In genomic region chr14:23296012-23296777, GRCh38 we compare ENCODE assay signal across 1 cellular context.
TF ChIP-seq lines count a peak whose summit lies in the region.

No MANE protein-coding gene starts in this region.

TF ChIP-seq in HepG2, 621 proteins besides CTCF, POLR2A, EP300 and RAD21:
- TF ChIP-seq ZNF33A (CRISPR knock-in tag; IDR thresholded peaks at IDR 0.05; ENCODE audit: borderline replicate concordance) (0 out of 2 replicates have a peak, but pooled peaks have one; percentile 12), RELA (CRISPR knock-in tag; IDR thresholded peaks at IDR 0.05) (no peak), SIN3A (IDR thresholded peaks at IDR 0.05; ENCODE audit: borderline replicate concordance, low read depth, low read length) (no peak), POLR2AphosphoS5 (IDR thresholded peaks at IDR 0.05; ENCODE audit: low read depth, low read length) (0 out of 2 replicates have a peak, but pooled peaks have one; percentile 20), STAG1 (CRISPR knock-in tag; IDR thresholded peaks at IDR 0.05) (no peak), ZNF777 (CRISPR knock-in tag; IDR thresholded peaks at IDR 0.05) (no peak), MXD4 (CRISPR knock-in tag; IDR thresholded peaks at IDR 0.05) (no peak), ZNF143 (CRISPR knock-in tag; IDR thresholded peaks at IDR 0.05) (no peak), ZNF749 (CRISPR knock-in tag; IDR thresholded peaks at IDR 0.05; ENCODE audit: borderline replicate concordance) (peak; percentile 61; the same call in 1 of the 2 replicates), DBP (CRISPR knock-in tag; IDR thresholded peaks at IDR 0.05; ENCODE audit: not compliant biosample characterization) (no peak), ZNF761 (CRISPR knock-in tag; conservative IDR thresholded peaks at IDR 0.05) (no peak), ZNF136 (CRISPR knock-in tag; IDR thresholded peaks at IDR 0.05; ENCODE audit: low read depth) (no peak), ZNF879 (CRISPR knock-in tag; IDR thresholded peaks at IDR 0.05) (no peak), HCFC1 (IDR thresholded peaks at IDR 0.05; ENCODE audit: low read depth, low read length) (no peak), JARID2 (CRISPR knock-in tag; IDR thresholded peaks at IDR 0.05; ENCODE audit: insufficient replicate concordance) (no peak), CSRNP1 (CRISPR knock-in tag; IDR thresholded peaks at IDR 0.05) (no peak), PHF8 (CRISPR knock-in tag; IDR thresholded peaks at IDR 0.05) (no peak), ZBTB8A (CRISPR knock-in tag; IDR thresholded peaks at IDR 0.05; ENCODE audit: borderline replicate concordance, low read depth) (no peak), NR2C2 (CRISPR knock-in tag; IDR thresholded peaks at IDR 0.05; ENCODE audit: borderline replicate concordance) (no peak), ZNF790 (CRISPR knock-in tag; IDR thresholded peaks at IDR 0.05; ENCODE audit: borderline replicate concordance) (no peak), SMARCC2 (IDR thresholded peaks at IDR 0.05) (no peak), FOXC1 (CRISPR knock-in tag; IDR thresholded peaks at IDR 0.05; ENCODE audit: borderline replicate concordance) (0 out of 2 replicates have a peak, but pooled peaks have one; percentile 49), CREM (IDR thresholded peaks at IDR 0.05) (no peak), CREM (CRISPR knock-in tag; IDR thresholded peaks at IDR 0.05) (no peak)
- TF ChIP-seq, protein P1, sequence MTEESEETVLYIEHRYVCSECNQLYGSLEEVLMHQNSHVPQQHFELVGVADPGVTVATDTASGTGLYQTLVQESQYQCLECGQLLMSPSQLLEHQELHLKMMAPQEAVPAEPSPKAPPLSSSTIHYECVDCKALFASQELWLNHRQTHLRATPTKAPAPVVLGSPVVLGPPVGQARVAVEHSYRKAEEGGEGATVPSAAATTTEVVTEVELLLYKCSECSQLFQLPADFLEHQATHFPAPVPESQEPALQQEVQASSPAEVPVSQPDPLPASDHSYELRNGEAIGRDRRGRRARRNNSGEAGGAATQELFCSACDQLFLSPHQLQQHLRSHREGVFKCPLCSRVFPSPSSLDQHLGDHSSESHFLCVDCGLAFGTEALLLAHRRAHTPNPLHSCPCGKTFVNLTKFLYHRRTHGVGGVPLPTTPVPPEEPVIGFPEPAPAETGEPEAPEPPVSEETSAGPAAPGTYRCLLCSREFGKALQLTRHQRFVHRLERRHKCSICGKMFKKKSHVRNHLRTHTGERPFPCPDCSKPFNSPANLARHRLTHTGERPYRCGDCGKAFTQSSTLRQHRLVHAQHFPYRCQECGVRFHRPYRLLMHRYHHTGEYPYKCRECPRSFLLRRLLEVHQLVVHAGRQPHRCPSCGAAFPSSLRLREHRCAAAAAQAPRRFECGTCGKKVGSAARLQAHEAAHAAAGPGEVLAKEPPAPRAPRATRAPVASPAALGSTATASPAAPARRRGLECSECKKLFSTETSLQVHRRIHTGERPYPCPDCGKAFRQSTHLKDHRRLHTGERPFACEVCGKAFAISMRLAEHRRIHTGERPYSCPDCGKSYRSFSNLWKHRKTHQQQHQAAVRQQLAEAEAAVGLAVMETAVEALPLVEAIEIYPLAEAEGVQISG (CRISPR knock-in tag; IDR thresholded peaks at IDR 0.05), result 0 out of 2 replicates have a peak, but pooled peaks have one; percentile 17
- TF ChIP-seq, protein P2, sequence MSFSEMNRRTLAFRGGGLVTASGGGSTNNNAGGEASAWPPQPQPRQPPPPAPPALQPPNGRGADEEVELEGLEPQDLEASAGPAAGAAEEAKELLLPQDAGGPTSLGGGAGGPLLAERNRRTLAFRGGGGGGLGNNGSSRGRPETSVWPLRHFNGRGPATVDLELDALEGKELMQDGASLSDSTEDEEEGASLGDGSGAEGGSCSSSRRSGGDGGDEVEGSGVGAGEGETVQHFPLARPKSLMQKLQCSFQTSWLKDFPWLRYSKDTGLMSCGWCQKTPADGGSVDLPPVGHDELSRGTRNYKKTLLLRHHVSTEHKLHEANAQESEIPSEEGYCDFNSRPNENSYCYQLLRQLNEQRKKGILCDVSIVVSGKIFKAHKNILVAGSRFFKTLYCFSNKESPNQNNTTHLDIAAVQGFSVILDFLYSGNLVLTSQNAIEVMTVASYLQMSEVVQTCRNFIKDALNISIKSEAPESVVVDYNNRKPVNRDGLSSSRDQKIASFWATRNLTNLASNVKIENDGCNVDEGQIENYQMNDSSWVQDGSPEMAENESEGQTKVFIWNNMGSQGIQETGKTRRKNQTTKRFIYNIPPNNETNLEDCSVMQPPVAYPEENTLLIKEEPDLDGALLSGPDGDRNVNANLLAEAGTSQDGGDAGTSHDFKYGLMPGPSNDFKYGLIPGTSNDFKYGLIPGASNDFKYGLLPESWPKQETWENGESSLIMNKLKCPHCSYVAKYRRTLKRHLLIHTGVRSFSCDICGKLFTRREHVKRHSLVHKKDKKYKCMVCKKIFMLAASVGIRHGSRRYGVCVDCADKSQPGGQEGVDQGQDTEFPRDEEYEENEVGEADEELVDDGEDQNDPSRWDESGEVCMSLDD (CRISPR knock-in tag; IDR thresholded peaks at IDR 0.05; ENCODE audit: borderline replicate concordance), result no peak
